In genomic region chr21:33559813-33560212, GRCh38 we compare ENCODE assay signal across 1 cellular context.
TF ChIP-seq lines count a peak whose summit lies in the region.

No MANE protein-coding gene starts in this region.

TF ChIP-seq in HepG2, 621 proteins besides CTCF, POLR2A, EP300 and RAD21:
- TF ChIP-seq RBM22 (optimal IDR thresholded peaks at IDR 0.05; ENCODE audit: low read length): peak; percentile 66
- no peak for TF ChIP-seq ZBTB39 (CRISPR knock-in tag; IDR thresholded peaks at IDR 0.05)
- TF ChIP-seq CCDC6 (CRISPR knock-in tag; IDR thresholded peaks at IDR 0.05): no peak
- no peak for TF ChIP-seq REL (CRISPR knock-in tag; conservative IDR thresholded peaks at IDR 0.05)
- no peak for TF ChIP-seq CSRNP2 (CRISPR knock-in tag; conservative IDR thresholded peaks at IDR 0.05; ENCODE audit: low read depth)
- TF ChIP-seq ZFAT (CRISPR knock-in tag; conservative IDR thresholded peaks at IDR 0.05): no peak
- no peak for TF ChIP-seq ZMAT3 (CRISPR knock-in tag; conservative IDR thresholded peaks at IDR 0.05)
- no peak for TF ChIP-seq ESRRA (CRISPR knock-in tag; IDR thresholded peaks at IDR 0.05; ENCODE audit: low read depth)
TF ChIP-seq in HepG2: peak in this region for 1.
